Comparison of ENCODE assay signal across 8 cellular contexts in the genomic region with DNA sequence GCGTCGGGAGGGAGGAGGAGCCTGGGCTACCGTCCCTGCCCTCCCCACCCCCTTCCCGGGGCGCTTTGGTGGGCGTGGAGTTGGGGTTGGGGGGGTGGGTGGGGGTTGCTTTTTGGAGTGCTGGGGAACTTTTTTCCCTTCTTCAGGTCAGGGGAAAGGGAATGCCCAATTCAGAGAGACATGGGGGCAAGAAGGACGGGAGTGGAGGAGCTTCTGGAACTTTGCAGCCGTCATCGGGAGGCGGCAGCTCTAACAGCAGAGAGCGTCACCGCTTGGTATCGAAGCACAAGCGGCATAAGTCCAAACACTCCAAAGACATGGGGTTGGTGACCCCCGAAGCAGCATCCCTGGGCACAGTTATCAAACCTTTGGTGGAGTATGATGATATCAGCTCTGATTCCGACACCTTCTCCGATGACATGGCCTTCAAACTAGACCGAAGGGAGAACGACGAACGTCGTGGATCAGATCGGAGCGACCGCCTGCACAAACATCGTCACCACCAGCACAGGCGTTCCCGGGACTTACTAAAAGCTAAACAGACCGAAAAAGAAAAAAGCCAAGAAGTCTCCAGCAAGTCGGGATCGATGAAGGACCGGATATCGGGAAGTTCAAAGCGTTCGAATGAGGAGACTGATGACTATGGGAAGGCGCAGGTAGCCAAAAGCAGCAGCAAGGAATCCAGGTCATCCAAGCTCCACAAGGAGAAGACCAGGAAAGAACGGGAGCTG. TPM values are rescaled to one million over a fixed set of nuclear protein-coding genes. Genes with fewer than 3 reads are reported as not detected.
DNase-seq lines count a peak whose midpoint lies in the region; ATAC-seq, FAIRE-seq and TF ChIP-seq lines count a peak whose summit lies in the region.

No MANE protein-coding gene starts in this region.

- H3K36me3 ChIP-seq in PC-3 (ENCODE audit: low read depth, low read length) (no peaks in the 10 kb centered on the region), astrocyte (ENCODE audit: insufficient read depth, low read length) (no peaks in the 10 kb centered on the region)

- no peaks in the 10 kb centered on the region for H3K9me3 Mint-ChIP-seq in astrocyte (ENCODE audit: unreplicated experiment)

- intact Hi-C loops in PC-3 (cut with micrococcal nuclease), result loop anchor here (5.0 kb wide), 1 partner anchor 60 kb away; a partner anchor contains a TSS
- intact Hi-C loops in sciatic nerve (cut with DNase I), result no loop called here

- ATAC-seq in HG02571 (IDR thresholded peaks at IDR 0.05; ENCODE audit: unreplicated experiment) (peak; percentile 50), PC-3 (peak; percentile 78), sciatic nerve (peak; percentile 91)

- peak overlapping the region; percentile 76 for H3K4me3 ChIP-seq in PC-3 (ENCODE audit: low read length)
- peak overlapping the region; percentile 91 for H3K4me3 ChIP-seq in astrocyte (ENCODE audit: insufficient read depth, low read depth, low read length)

- DNase-seq in DMS53 (lab: John Stamatoyannopoulos, UW), result peak; percentile 62
- DNase-seq in DMS53 treated with DMSO at 0.1 percent for 48 hours (lab: John Stamatoyannopoulos, UW; ENCODE audit: unreplicated experiment), result no peak
- peak; percentile 7 for DNase-seq in PC-3
- DNase-seq in astrocyte (ENCODE audit: low read depth), result peak; percentile 35
- DNase-seq in hypothalamus (lab: John Stamatoyannopoulos, UW), result peak in 30 of 51 donors; percentile 13 to 80 (median 42)
- DNase-seq in sciatic nerve (ENCODE audit: low spot score), result no peak
- DNase-seq in ecto neural progenitor cell (ENCODE audit: low spot score), result no peak

- POLR2A ChIA-PET in PC-3 (lab: Charles Lee; ENCODE audit: unreplicated experiment), result interaction anchor here (0.5 to 1.9 kb wide), 5 partner anchors 11 to 853 kb away, joined by 3 to 68 read pairs (median 4); a partner anchor contains a TSS

- H4K20me1 ChIP-seq in PC-3 (ENCODE audit: low read length) (peaks cover 31% of the 10 kb centered on the region), astrocyte (ENCODE audit: insufficient read depth, low read length) (peaks cover 45% of the 10 kb centered on the region)

- H3K27ac ChIP-seq in PC-3 (ENCODE audit: low read length) (peak overlapping the region; percentile 82), astrocyte (ENCODE audit: low read depth, low read length) (peak overlapping the region; percentile 96)

- peak overlapping the region; percentile 82 for H3K27ac Mint-ChIP-seq in astrocyte (ENCODE audit: unreplicated experiment)

- no peaks in the 10 kb centered on the region for H3K4me1 Mint-ChIP-seq in astrocyte (ENCODE audit: low read depth, unreplicated experiment)

- peaks cover 3% of the 10 kb centered on the region for H3K36me3 Mint-ChIP-seq in astrocyte (ENCODE audit: low read depth, unreplicated experiment)

- no peaks in the 10 kb centered on the region for H3K27me3 Mint-ChIP-seq in astrocyte (ENCODE audit: low read depth, unreplicated experiment)

- H3K79me2 ChIP-seq in PC-3 (ENCODE audit: low read length) (peaks cover 58% of the 10 kb centered on the region), astrocyte (ENCODE audit: insufficient read depth, low read length) (peaks cover 58% of the 10 kb centered on the region)

- CTCF ChIA-PET in PC-3 (lab: Charles Lee), result no interaction called here

- BruUV-seq in PC-3 (replicated peaks; lab: Mats Ljungman, UMichigan), result no TSS peak

- H3F3A ChIP-seq in PC-3 (ENCODE audit: low read length, unreplicated experiment), result no peaks in the 10 kb centered on the region

- H2AFZ ChIP-seq in PC-3 (ENCODE audit: low read length) (no peak overlapping the region), astrocyte (ENCODE audit: low read depth, low read length) (peak overlapping the region; percentile 53)

- TF ChIP-seq CTCF in PC-3 (conservative IDR thresholded peaks at IDR 0.05; ENCODE audit: low read depth, low read length) (no peak), astrocyte (IDR thresholded peaks at IDR 0.05; ENCODE audit: insufficient read depth, low read depth, low read length) (no peak)

- no peaks in the 10 kb centered on the region for H3K27me3 ChIP-seq in PC-3 (ENCODE audit: low read length)
- no peaks in the 10 kb centered on the region for H3K27me3 ChIP-seq in astrocyte (ENCODE audit: insufficient read depth, low read length)

- H3K9ac ChIP-seq in PC-3 (ENCODE audit: low read length), result peak overlapping the region; percentile 99
- peak overlapping the region; percentile 96 for H3K9ac ChIP-seq in astrocyte (ENCODE audit: low read length)

- H3K4me3 Mint-ChIP-seq in astrocyte (ENCODE audit: unreplicated experiment), result peak overlapping the region; percentile 96

- H3K4me1 ChIP-seq in PC-3 (ENCODE audit: insufficient read depth, low read length) (no peaks in the 10 kb centered on the region), astrocyte (ENCODE audit: insufficient read depth, low read length) (peaks cover 10% of the 10 kb centered on the region)

- H3K9me3 ChIP-seq in PC-3 (ENCODE audit: low read length) (no peaks in the 10 kb centered on the region), astrocyte (ENCODE audit: insufficient read depth, low read depth, low read length) (no peaks in the 10 kb centered on the region)

- H3K4me2 ChIP-seq in PC-3 (ENCODE audit: low read length), result peak overlapping the region; percentile 85
- peak overlapping the region; percentile 94 for H3K4me2 ChIP-seq in astrocyte (ENCODE audit: low read length)

- FAIRE-seq in astrocyte (lab: Jason Lieb, UNC), result no peak

- H3K9me2 ChIP-seq in PC-3 (replicated peaks; ENCODE audit: low read length), result no peaks in the 10 kb centered on the region

RNA-seq across cellular contexts. Expression of a gene that starts 0.8 kb away (rescaled TPM):
- total RNA-seq in PC-3 (2014; rRNA removed) (30.4 and 39.2 TPM in 2 replicates), astrocyte (55.7 and 56.6 TPM in 2 replicates), sciatic nerve (65.2 TPM)

RNA-seq across cellular contexts. Expression of a gene that starts 11.0 kb away (rescaled TPM):
- total RNA-seq in PC-3 (2014; rRNA removed), result 19.1 and 27.0 TPM in 2 replicates
- total RNA-seq in astrocyte, result 43.8 and 46.6 TPM in 2 replicates
- total RNA-seq in sciatic nerve, result 36.4 TPM

Comparison
In these comparisons a context has a peak if more than half of its experiments do, and no peak if none do; other contexts are left out.
1. DNase-seq: peak in DMS53 (single experiment), PC-3 (single experiment), astrocyte (single experiment) and hypothalamus (30 of 51); none in DMS53 treated with DMSO at 0.1 percent for 48 hours (single experiment), sciatic nerve (single experiment) and ecto neural progenitor cell (single experiment).
2. Peak in every context shown above with its lines, with median percentiles within 50 percentile points of each other: ATAC-seq.